16 cellular contexts compared by ENCODE assay signal in the genomic region with DNA sequence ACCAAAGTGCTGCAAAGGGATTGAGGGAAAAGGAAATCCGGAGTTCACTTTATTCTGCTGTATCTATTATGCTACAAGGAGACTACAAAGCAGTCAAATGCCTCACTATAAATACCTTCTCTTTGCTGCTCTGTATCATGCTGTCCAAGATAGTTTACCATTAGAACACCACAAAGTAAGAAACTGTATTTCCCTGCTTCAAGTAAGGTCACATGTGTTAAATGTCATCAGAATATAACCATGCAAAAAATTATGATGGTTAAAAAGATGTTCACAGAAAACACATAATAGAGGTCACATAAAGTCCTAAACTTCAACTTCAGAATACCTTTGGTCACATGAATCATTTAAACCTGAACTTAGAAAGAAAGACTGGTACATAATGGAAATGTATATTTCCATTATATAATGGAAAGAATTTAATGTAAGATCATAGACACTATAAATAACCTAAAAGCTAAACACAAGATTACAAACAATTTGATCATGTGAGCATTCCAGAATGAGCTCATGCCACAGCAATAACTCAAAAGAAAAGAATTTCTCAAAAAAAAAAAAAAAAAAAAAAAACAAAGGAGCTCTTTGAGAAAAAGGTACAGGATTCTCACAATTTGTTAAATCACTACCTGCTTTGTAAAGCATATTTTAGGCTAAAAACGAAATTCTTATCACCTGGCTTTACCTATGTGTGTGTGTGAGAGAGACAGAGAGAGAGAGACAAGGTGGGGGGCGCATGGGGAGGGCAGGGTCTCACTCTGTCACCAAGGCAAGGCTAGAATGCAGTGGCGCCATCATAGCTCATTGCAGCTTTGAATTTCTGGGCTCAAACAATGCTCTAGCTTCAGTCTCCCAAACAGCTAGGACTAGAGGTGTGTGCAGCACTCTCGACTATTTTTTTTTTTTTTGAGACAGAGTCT. TPM values are rescaled to one million over a fixed set of nuclear protein-coding genes. Genes with fewer than 3 reads are reported as not detected.
DNase-seq lines count a peak whose midpoint lies in the region; ATAC-seq and TF ChIP-seq lines count a peak whose summit lies in the region.
"Had no signal": no experiment of that assay in that cellular context is flagged by ENCODE, and none has a peak within 500 bp of the region (broad histone marks: within the 10 kb centered on the region; RNA-seq: fewer than 3 reads in every experiment).

No MANE protein-coding gene starts in this region.

- no peaks in the 10 kb centered on the region for H3K36me3 ChIP-seq in thoracic aorta
- H3K36me3 ChIP-seq: uterus had no signal

- no peaks in the 10 kb centered on the region for H3K27me3 ChIP-seq in thoracic aorta (replicated peaks; ENCODE audit: insufficient read depth)
- H3K27me3 ChIP-seq: uterus had no signal

- H3K27ac ChIP-seq in thoracic aorta: peak overlapping the region; percentile 62 to 65

- H3K4me1 ChIP-seq in thoracic aorta (ENCODE audit: control insufficient read depth in 1 of 2, low read depth in 2 of 2): peaks cover 64 to 86% of the 10 kb centered on the region in 2 donors

- ATAC-seq in thoracic aorta (ENCODE audit: insufficient number of reproducible peaks, low FRiP score, low read depth): no peak
- no peak for ATAC-seq in HG03108 (IDR thresholded peaks at IDR 0.05; ENCODE audit: unreplicated experiment)

- no peak overlapping the region for H3K4me3 ChIP-seq in cardiac fibroblast (replicated peaks in 1 of 2; ENCODE audit: low read depth in 2 of 2, low read length in 2 of 2)
- no peak overlapping the region for H3K4me3 ChIP-seq in thoracic aorta
- H3K4me3 ChIP-seq: uterus had no signal

- no peak for TF ChIP-seq CTCF in cardiac fibroblast (IDR thresholded peaks at IDR 0.05; ENCODE audit: low read depth, low read length)
- no peak for TF ChIP-seq CTCF in thoracic aorta (IDR thresholded peaks at IDR 0.05)

- no peaks in the 10 kb centered on the region for H3K9me3 ChIP-seq in thoracic aorta
- H3K9me3 ChIP-seq: uterus had no signal

- DNase-seq in LHCN-M2 (ENCODE audit: low read depth): peak; percentile 38
- peak; percentile 67 to 78 for DNase-seq in cardiac fibroblast (ENCODE audit: low read depth in 2 of 2)
- DNase-seq in kidney tubule cell (ENCODE audit: low spot score): peak; percentile 22
- DNase-seq in thoracic aorta (ENCODE audit: low spot score): no peak
- DNase-seq in NCI-H1436 treated with DMSO at 0.1 percent for 48 hours (lab: John Stamatoyannopoulos, UW): no peak
- no peak for DNase-seq in NCI-H2107 treated with DMSO at 0.1 percent for 48 hours (lab: John Stamatoyannopoulos, UW; ENCODE audit: unreplicated experiment)
- DNase-seq in NCI-H345 (lab: John Stamatoyannopoulos, UW): no peak
- DNase-seq: activated CD4-positive, alpha-beta T cell treated with anti-CD3 and anti-CD28 coated beads, Interleukin-2, amount 50 U/mL, for 48 hours; activated naive CD8-positive, alpha-beta T cell treated with anti-CD3 and anti-CD28 coated beads, Interleukin-2, amount 10 ng/mL, durations not matched to agents 7 days and 5 days; DMS53; GOT3; MM.1S; NCI-H524; stimulated activated CD4-positive, alpha-beta T cell treated with anti-CD3 and anti-CD28 coated beads, Interleukin-4, amount 100 ng/mL, for 4 hours; uterus had no signal

RNA-seq across cellular contexts. Expression of a gene that starts 58.7 kb away (rescaled TPM):
- total RNA-seq in LHCN-M2 (2014; rRNA removed) (32.5 and 37.4 TPM in 2 replicates), thoracic aorta (10 to 100 TPM; 79.3 to 98.0 TPM)
- polyA plus RNA-seq in LHCN-M2 (2012): 21.3 TPM

Comparison
In these comparisons a context has a peak if more than half of its experiments do, and no peak if none do; other contexts are left out.
1. DNase-seq: peak in LHCN-M2 (single experiment), cardiac fibroblast (2 of 2) and kidney tubule cell (single experiment); none in thoracic aorta (single experiment), NCI-H1436 treated with DMSO at 0.1 percent for 48 hours (single experiment), NCI-H2107 treated with DMSO at 0.1 percent for 48 hours (single experiment) and NCI-H345 (single experiment).